Comparison of ENCODE assay signal across 8 cellular contexts in genomic region chr3:49718419-49719213, GRCh38. TPM values are rescaled to one million over a fixed set of nuclear protein-coding genes. Genes with fewer than 3 reads are reported as not detected.
DNase-seq lines count a peak whose midpoint lies in the region; ATAC-seq, FAIRE-seq and TF ChIP-seq lines count a peak whose summit lies in the region.

No MANE protein-coding gene starts in this region.

- H3K4me3 Mint-ChIP-seq in stimulated activated naive CD8-positive, alpha-beta T cell treated with anti-CD3 and anti-CD28 coated beads, Interleukin-15, Interleukin-2, amounts not matched to agents 100 ng/mL and 50 ng/mL, for 24 hours: peak overlapping the region; percentile 82

- no peak overlapping the region for H4K5ac ChIP-seq in mesendoderm (ENCODE audit: low read length)

- peak overlapping the region; percentile 82 for H3K4me2 ChIP-seq in mesendoderm (ENCODE audit: low read length)

- no CpG with 5 or more reads among the region's 77 CpGs for WGBS in mesendoderm (ENCODE audit: extremely low coverage, insufficient coverage, low lambda C conversion rate)

- no peak for FAIRE-seq in bronchial epithelial cell (lab: Jason Lieb, UNC)

- peaks cover 7% of the 10 kb centered on the region for H3K79me2 ChIP-seq in mesendoderm (ENCODE audit: control insufficient read depth, insufficient read depth, low read length)

- H3K27ac ChIP-seq in mesendoderm (ENCODE audit: low read depth, low read length): no peak overlapping the region

- H3K23ac ChIP-seq in mesendoderm (ENCODE audit: low read length): peak overlapping the region; percentile 1

- TF ChIP-seq CTCF in bronchial epithelial cell (IDR thresholded peaks at IDR 0.05; ENCODE audit: insufficient read depth, low read length, severe bottlenecking): peak; percentile 3

- peaks cover 4% of the 10 kb centered on the region for H3K4me1 ChIP-seq in mesendoderm (ENCODE audit: control insufficient read depth, low read depth, low read length)

- peak overlapping the region; percentile 73 for H3K9ac ChIP-seq in mesendoderm (ENCODE audit: low read length)

- peaks cover 22% of the 10 kb centered on the region for H3K36me3 ChIP-seq in bronchial epithelial cell (ENCODE audit: control insufficient read depth, insufficient read depth, low read length)
- H3K36me3 ChIP-seq in mesendoderm (ENCODE audit: control insufficient read depth, insufficient read depth, low read length): peaks cover 5% of the 10 kb centered on the region

- no peak overlapping the region for H4K8ac ChIP-seq in mesendoderm (ENCODE audit: low read depth, low read length)

- DNase-seq in stimulated activated naive CD8-positive, alpha-beta T cell treated with anti-CD3 and anti-CD28 coated beads, Interleukin-15, Interleukin-2, amounts not matched to agents 100 U/mL and 50 U/mL, for 24 hours: no peak
- DNase-seq in bronchial epithelial cell (ENCODE audit: low read depth) (peak; percentile 14), mesendoderm (no peak), OCI-M2 (lab: John Stamatoyannopoulos, UW; ENCODE audit: unreplicated experiment) (no peak)

- H3K9me3 Mint-ChIP-seq in stimulated activated naive CD8-positive, alpha-beta T cell treated with anti-CD3 and anti-CD28 coated beads, Interleukin-15, Interleukin-2, amounts not matched to agents 100 ng/mL and 50 ng/mL, for 24 hours: no peaks in the 10 kb centered on the region

- ATAC-seq in stimulated activated naive CD8-positive, alpha-beta T cell treated with anti-CD3 and anti-CD28 coated beads, Interleukin-15, Interleukin-2, amounts not matched to agents 100 U/mL and 50 U/mL, for 24 hours: no peak
- ATAC-seq in HG02840 (IDR thresholded peaks at IDR 0.05; ENCODE audit: low FRiP score, unreplicated experiment) (no peak), GM21576 (IDR thresholded peaks at IDR 0.05; ENCODE audit: unreplicated experiment) (no peak), HG03378 (IDR thresholded peaks at IDR 0.05; ENCODE audit: unreplicated experiment) (no peak)

- H3K27ac Mint-ChIP-seq in stimulated activated naive CD8-positive, alpha-beta T cell treated with anti-CD3 and anti-CD28 coated beads, Interleukin-15, Interleukin-2, amounts not matched to agents 100 ng/mL and 50 ng/mL, for 24 hours: peak overlapping the region; percentile 69

- H2BK120ac ChIP-seq in mesendoderm (ENCODE audit: low read depth, low read length): no peak overlapping the region

- H3K79me1 ChIP-seq in mesendoderm (ENCODE audit: low read length): peaks cover 12% of the 10 kb centered on the region

- H2AK5ac ChIP-seq in mesendoderm (ENCODE audit: low read length): no peak overlapping the region

- H3K27me3 ChIP-seq in bronchial epithelial cell (ENCODE audit: control insufficient read depth, insufficient read depth, low read length) (no peaks in the 10 kb centered on the region), mesendoderm (ENCODE audit: insufficient read depth, low read length, poor library complexity) (no peaks in the 10 kb centered on the region)

- no peaks in the 10 kb centered on the region for H3K27me3 Mint-ChIP-seq in stimulated activated naive CD8-positive, alpha-beta T cell treated with anti-CD3 and anti-CD28 coated beads, Interleukin-15, Interleukin-2, amounts not matched to agents 100 ng/mL and 50 ng/mL, for 24 hours

- no peak overlapping the region for H3K18ac ChIP-seq in mesendoderm (ENCODE audit: low read length)

- no peak overlapping the region for H2BK15ac ChIP-seq in mesendoderm (replicated peaks; ENCODE audit: low read depth)

- H2BK5ac ChIP-seq in mesendoderm (ENCODE audit: low read length): no peak overlapping the region

- no peak overlapping the region for H3K4ac ChIP-seq in mesendoderm (ENCODE audit: low read depth, low read length)

- peak overlapping the region; percentile 89 for H3K56ac ChIP-seq in mesendoderm (ENCODE audit: low read length)

- peak overlapping the region; percentile 34 for H3K4me3 ChIP-seq in bronchial epithelial cell (ENCODE audit: low read depth, low read length)
- peak overlapping the region; percentile 9 for H3K4me3 ChIP-seq in mesendoderm (ENCODE audit: low read length)

- peaks cover 17% of the 10 kb centered on the region for H3K36me3 Mint-ChIP-seq in stimulated activated naive CD8-positive, alpha-beta T cell treated with anti-CD3 and anti-CD28 coated beads, Interleukin-15, Interleukin-2, amounts not matched to agents 100 ng/mL and 50 ng/mL, for 24 hours (ENCODE audit: low read depth)

- peaks cover 36% of the 10 kb centered on the region for H3K4me1 Mint-ChIP-seq in stimulated activated naive CD8-positive, alpha-beta T cell treated with anti-CD3 and anti-CD28 coated beads, Interleukin-15, Interleukin-2, amounts not matched to agents 100 ng/mL and 50 ng/mL, for 24 hours (ENCODE audit: low read depth)

RNA-seq across cellular contexts. Expression of gene AMIGO3, which starts 0.9 kb away (rescaled TPM):
- not detected in 2 replicates for total RNA-seq in bronchial epithelial cell
- polyA plus RNA-seq in mesendoderm (2013, experiment 1 of 2): 1.3 TPM
- 1.1 TPM for polyA plus RNA-seq in mesendoderm (2013, experiment 2 of 2)

RNA-seq across cellular contexts. Expression of gene GMPPB, which starts 5.1 kb away (rescaled TPM):
- 28.4 and 57.7 TPM in 2 replicates for total RNA-seq in bronchial epithelial cell
- 16.1 TPM for polyA plus RNA-seq in mesendoderm (2013, experiment 1 of 2)
- 15.8 TPM for polyA plus RNA-seq in mesendoderm (2013, experiment 2 of 2)

RNA-seq across cellular contexts. Expression of gene RNF123, which starts 29.3 kb away (rescaled TPM):
- 17.6 and 21.5 TPM in 2 replicates for total RNA-seq in bronchial epithelial cell
- 16.4 TPM for polyA plus RNA-seq in mesendoderm (2013, experiment 1 of 2)
- 14.8 TPM for polyA plus RNA-seq in mesendoderm (2013, experiment 2 of 2)

RNA-seq across cellular contexts. Expression of gene MST1, which starts 29.3 kb away (rescaled TPM):
- total RNA-seq in bronchial epithelial cell: 4.7 and 7.6 TPM in 2 replicates
- polyA plus RNA-seq in mesendoderm (2013, experiment 1 of 2): 3.5 TPM
- 3.7 TPM for polyA plus RNA-seq in mesendoderm (2013, experiment 2 of 2)

RNA-seq across cellular contexts. Expression of gene APEH, which starts 44.5 kb away (rescaled TPM):
- 156 and 163 TPM in 2 replicates for total RNA-seq in bronchial epithelial cell
- polyA plus RNA-seq in mesendoderm (2013, experiment 1 of 2): 77.8 TPM
- 76.2 TPM for polyA plus RNA-seq in mesendoderm (2013, experiment 2 of 2)
